In genomic region chr19:13637664-13638063, GRCh38 we compare ENCODE assay signal across 18 cellular contexts.
DNase-seq lines count a peak whose midpoint lies in the region; FAIRE-seq and TF ChIP-seq lines count a peak whose summit lies in the region.
"Had no signal": no experiment of that assay in that cellular context is flagged by ENCODE, and none has a peak within 500 bp of the region (broad histone marks: within the 10 kb centered on the region; RNA-seq: fewer than 3 reads in every experiment).

No MANE protein-coding gene starts in this region.

- no peak overlapping the region for H4K91ac ChIP-seq in mesenchymal stem cell (ENCODE audit: low read length)

- no peak overlapping the region for H2BK15ac ChIP-seq in mesenchymal stem cell (ENCODE audit: low read depth, poor library complexity, severe bottlenecking)

- H2AFZ ChIP-seq in mesenchymal stem cell (ENCODE audit: low read depth, low read length): no peak overlapping the region

- no peak overlapping the region for H2BK12ac ChIP-seq in mesenchymal stem cell (ENCODE audit: low read length in 2 of 2)

- H3K9me3 ChIP-seq in mesenchymal stem cell (ENCODE audit: control insufficient read depth, low read length): peaks cover 4% of the 10 kb centered on the region
- H3K9me3 ChIP-seq: pancreas, right lobe of liver had no signal

- no peak for TF ChIP-seq CTCF in foreskin fibroblast (IDR thresholded peaks at IDR 0.05; ENCODE audit: low read depth, low read length)

- H4K8ac ChIP-seq in mesenchymal stem cell (ENCODE audit: low read length): no peak overlapping the region

- H3K23ac ChIP-seq in mesenchymal stem cell (ENCODE audit: low read length in 2 of 2): no peak overlapping the region

- no peaks in the 10 kb centered on the region for H3K79me1 ChIP-seq in mesenchymal stem cell (replicated peaks; ENCODE audit: low read length, poor library complexity, severe bottlenecking)

- H2BK5ac ChIP-seq in mesenchymal stem cell (ENCODE audit: low read depth, low read length, poor library complexity, severe bottlenecking): no peak overlapping the region

- H3K4me3 ChIP-seq in foreskin fibroblast (ENCODE audit: low read depth in 1 of 2, low read length in 2 of 2) (no peak overlapping the region), mesenchymal stem cell (ENCODE audit: insufficient read depth in 1 of 2, low read depth in 1 of 2, low read length in 2 of 2) (no peak overlapping the region)
- H3K4me3 ChIP-seq: pancreas, right lobe of liver had no signal

- 76% methylated on average over 5 of the region's 6 CpGs for WGBS in mesenchymal stem cell

- H2AK5ac ChIP-seq in mesenchymal stem cell (ENCODE audit: low read length, severe bottlenecking): no peak overlapping the region

- no peak overlapping the region for H2BK120ac ChIP-seq in mesenchymal stem cell (ENCODE audit: low read depth, low read length)

- H3K27ac ChIP-seq in mesenchymal stem cell (ENCODE audit: low read length, poor library complexity, severe bottlenecking): no peak overlapping the region
- H3K27ac ChIP-seq: C4-2B, pancreas, right lobe of liver had no signal

- DNase-seq in NCI-H2171 treated with DMSO at 0.1 percent for 48 hours (lab: John Stamatoyannopoulos, UW) (peak; percentile 20), NCI-H2171 (lab: John Stamatoyannopoulos, UW) (no peak), EH (ENCODE audit: low read depth) (peak; percentile 90), RCC 7860 (ENCODE audit: low spot score) (peak; percentile 33), foreskin fibroblast (peak; percentile 38 to 54), mesenchymal stem cell (no peak), NCI-H524 (lab: John Stamatoyannopoulos, UW) (no peak)
- no peak for DNase-seq in activated effector memory CD4-positive, alpha-beta T cell treated with Interleukin-2 at 50 U/mL for 16 hours
- DNase-seq: endodermal cell, islet precursor cell, naive B cell, NCI-H1694 treated with DMSO at 0.1 percent for 48 hours, pancreas, right lobe of liver, SW 1271 had no signal

- H3K9ac ChIP-seq in mesenchymal stem cell (ENCODE audit: low read length): no peak overlapping the region

- H3K4me2 ChIP-seq in mesenchymal stem cell (ENCODE audit: low read length, poor library complexity, severe bottlenecking): no peak overlapping the region

- peaks cover under 1% of the 10 kb centered on the region for H3K4me1 ChIP-seq in mesenchymal stem cell (ENCODE audit: control insufficient read depth, insufficient read depth, low read depth, low read length)
- H3K4me1 ChIP-seq: pancreas, right lobe of liver had no signal

- H3K14ac ChIP-seq in mesenchymal stem cell (ENCODE audit: low read length in 2 of 2): no peak overlapping the region

- FAIRE-seq in RCC 7860 (lab: Jason Lieb, UNC): no peak
- FAIRE-seq: A204.1, pancreas, TTC549 had no signal

- no peak overlapping the region for H3K18ac ChIP-seq in mesenchymal stem cell (ENCODE audit: low read depth in 1 of 2, low read length in 2 of 2)

- no peaks in the 10 kb centered on the region for H3K27me3 ChIP-seq in mesenchymal stem cell (ENCODE audit: control insufficient read depth in 1 of 2, insufficient read depth in 1 of 2, low read length in 2 of 2)
- H3K27me3 ChIP-seq: pancreas, right lobe of liver had no signal

- no peak overlapping the region for H3K4ac ChIP-seq in mesenchymal stem cell (ENCODE audit: low read depth in 1 of 2, low read length in 2 of 2)

- H3K36me3 ChIP-seq in mesenchymal stem cell (ENCODE audit: control insufficient read depth in 1 of 2, insufficient read depth in 2 of 2, low read depth in 1 of 2, low read length in 2 of 2): no peaks in the 10 kb centered on the region
- H3K36me3 ChIP-seq: pancreas, right lobe of liver had no signal

Comparison
In these comparisons a context has a peak if more than half of its experiments do, and no peak if none do; other contexts are left out.
1. DNase-seq: peak in NCI-H2171 treated with DMSO at 0.1 percent for 48 hours (single experiment), EH (single experiment), RCC 7860 (single experiment) and foreskin fibroblast (2 of 2); none in NCI-H2171 (single experiment), mesenchymal stem cell (single experiment), activated effector memory CD4-positive, alpha-beta T cell treated with Interleukin-2 at 50 U/mL for 16 hours (single experiment) and NCI-H524 (0 of 2).